24 cellular contexts compared by ENCODE assay signal in the genomic region with DNA sequence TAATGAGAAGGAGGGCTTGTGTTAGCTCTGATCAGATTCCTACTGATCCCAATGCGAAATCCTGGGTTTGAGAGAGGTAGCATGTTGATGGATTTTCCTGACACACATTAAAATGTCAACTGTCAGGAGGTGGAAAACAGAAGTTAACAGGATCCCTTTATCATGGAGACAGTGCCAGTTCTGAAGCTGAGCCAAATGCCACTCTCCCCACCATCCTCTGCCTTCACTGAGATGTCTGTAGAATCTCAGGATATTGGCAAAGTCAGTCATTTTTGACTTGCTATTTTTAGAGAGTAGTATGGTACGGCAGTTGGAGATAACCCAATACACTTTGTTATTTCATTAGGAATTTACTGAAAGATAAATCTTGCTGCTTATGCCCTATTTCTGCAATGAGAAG.
"Had no signal": no experiment of that assay in that cellular context is flagged by ENCODE, and none has a peak within 500 bp of the region (broad histone marks: within the 10 kb centered on the region; RNA-seq: fewer than 3 reads in every experiment).

No MANE protein-coding gene starts in this region.

- H3K36me3 Mint-ChIP-seq: immature natural killer cell had no signal

- H3K4me1 ChIP-seq: colonic mucosa, esophagus squamous epithelium, gastrocnemius medialis, heart left ventricle, left lung, lower lobe of right lung had no signal

- H3K27ac ChIP-seq: colonic mucosa, epithelial cell of prostate, esophagus squamous epithelium, gastrocnemius medialis, heart left ventricle, hepatocyte, left lung, lower lobe of right lung had no signal

- ATAC-seq: effector memory CD8-positive, alpha-beta T cell; esophagus mucosa; gastrocnemius medialis; left colon; left lung; left ventricle myocardium superior; lower lobe of right lung; mucosa of descending colon had no signal

- H3K4me3 Mint-ChIP-seq: dendritic cell treated with granulocyte-macrophage colony-stimulating factor and Interleukin-4, amounts not matched to agents 40 ng/mL and 50 ng/mL, for 4 days; effector memory CD8-positive, alpha-beta T cell; endodermal cell; immature natural killer cell; mesothelial cell of epicardium had no signal

- H3K79me2 ChIP-seq: hepatocyte had no signal

- H3K4me3 ChIP-seq: colonic mucosa, esophagus squamous epithelium, gastrocnemius medialis, heart left ventricle, hepatocyte, left lung, lower lobe of right lung, mucosa of descending colon had no signal

- H3K27ac Mint-ChIP-seq: dendritic cell treated with granulocyte-macrophage colony-stimulating factor and Interleukin-4, amounts not matched to agents 40 ng/mL and 50 ng/mL, for 4 days; effector memory CD8-positive, alpha-beta T cell; endodermal cell; immature natural killer cell; mesothelial cell of epicardium had no signal

- H3K27me3 ChIP-seq: colonic mucosa, esophagus squamous epithelium, gastrocnemius medialis, heart left ventricle, hepatocyte, left lung had no signal

- DNase-seq: colonic mucosa; cortex of kidney; effector CD8-positive, alpha-beta T cell; effector memory CD8-positive, alpha-beta T cell; endodermal cell; erythroblast; esophagus squamous epithelium; foreskin fibroblast; foreskin melanocyte; gastrocnemius medialis; heart left ventricle; hypothalamus; immature natural killer cell; left colon; left lung; left ventricle myocardium superior; lower lobe of right lung; mesenchymal stem cell; mucosa of descending colon had no signal

- H3K9me3 ChIP-seq: colonic mucosa, esophagus squamous epithelium, gastrocnemius medialis, lower lobe of right lung had no signal

- H2AFZ ChIP-seq: hepatocyte had no signal

- H3K9me3 Mint-ChIP-seq: dendritic cell treated with granulocyte-macrophage colony-stimulating factor and Interleukin-4, amounts not matched to agents 40 ng/mL and 50 ng/mL, for 4 days; endodermal cell; mesothelial cell of epicardium had no signal

- H3K36me3 ChIP-seq: colonic mucosa, esophagus squamous epithelium, gastrocnemius medialis, heart left ventricle, left lung, lower lobe of right lung had no signal

- H3K4me1 Mint-ChIP-seq: endodermal cell, immature natural killer cell had no signal

- H3K4me2 ChIP-seq: hepatocyte had no signal

- H3K27me3 Mint-ChIP-seq: dendritic cell treated with granulocyte-macrophage colony-stimulating factor and Interleukin-4, amounts not matched to agents 40 ng/mL and 50 ng/mL, for 4 days; effector memory CD8-positive, alpha-beta T cell had no signal
